ENCODE assay signal across 8 cellular contexts in the genomic region with DNA sequence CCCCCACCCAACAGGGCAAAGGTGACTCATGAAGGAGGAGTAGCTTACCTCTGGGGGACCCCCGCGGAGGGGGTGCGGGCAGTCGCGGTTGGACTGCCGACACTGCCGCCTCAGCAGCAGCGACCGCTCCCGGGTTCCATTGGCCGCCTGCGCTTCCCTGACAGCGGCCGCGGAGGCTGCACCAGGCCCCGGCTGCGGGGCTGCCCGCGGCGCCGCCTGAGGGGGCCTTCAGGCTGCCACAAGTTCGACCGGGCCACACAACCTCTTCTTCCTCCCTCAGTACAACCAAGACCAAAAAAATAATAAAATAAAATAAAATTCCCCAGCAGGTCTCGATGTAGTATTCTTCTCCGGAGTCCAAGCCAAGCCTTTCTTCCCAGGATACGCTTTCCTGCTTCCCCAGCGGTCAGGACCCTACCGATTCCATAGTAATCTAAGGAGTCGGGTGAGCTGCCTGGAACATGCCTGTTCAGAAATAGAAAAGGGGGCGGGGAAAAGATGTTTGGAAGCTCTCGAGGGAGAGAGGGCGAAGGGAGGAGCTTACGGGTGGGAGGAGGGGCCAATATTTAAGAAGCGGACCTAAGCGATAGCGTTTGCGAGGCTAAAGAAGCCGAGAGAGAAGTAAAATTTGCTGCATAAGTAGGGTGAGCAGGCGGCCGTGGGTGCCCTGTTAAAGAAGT. TPM values are rescaled to one million over a fixed set of nuclear protein-coding genes. Genes with fewer than 3 reads are reported as not detected.
DNase-seq lines count a peak whose midpoint lies in the region; ATAC-seq and TF ChIP-seq lines count a peak whose summit lies in the region.

A gene (minus strand): TSS at position 194 of the 680 bp plus-strand sequence. CDS start 10,935 bp downstream, outside the sequence.

- TF ChIP-seq EP300 in esophagus muscularis mucosa (IDR thresholded peaks at IDR 0.05), result no peak

- no peaks in the 10 kb centered on the region for H3K9me3 ChIP-seq in esophagus muscularis mucosa
- no peaks in the 10 kb centered on the region for H3K9me3 ChIP-seq in muscle layer of colon (ENCODE audit: low read length)

- peak within 1 kb of the TSS; percentile 85 for H3K9ac ChIP-seq in muscle layer of colon (ENCODE audit: low read length)

- peak; percentile 7 for TF ChIP-seq POLR2A in esophagus muscularis mucosa (IDR thresholded peaks at IDR 0.05; ENCODE audit: low read depth)

- ATAC-seq in GM21737 (IDR thresholded peaks at IDR 0.05; ENCODE audit: unreplicated experiment), result peak; percentile 74

- DNase-seq in DMS 273 treated with DMSO at 0.1 percent for 48 hours (lab: John Stamatoyannopoulos, UW) (peak; percentile 100), LHCN-M2 (ENCODE audit: low read depth) (peak; percentile 98), RPMI7951 (ENCODE audit: low read depth) (peak; percentile 97), activated T-helper 1 cell treated with Interleukin-2 at 50 U/mL for 16 hours (ENCODE audit: low read depth) (peak; percentile 74), esophagus muscularis mucosa (ENCODE audit: extremely low spot score) (peak; percentile 98)
- peak; percentile 61 to 73 for DNase-seq in stimulated activated CD8-positive, alpha-beta memory T cell treated with anti-CD3 and anti-CD28 coated beads, Interleukin-7, amount 100 ng/mL, for 1 hour (ENCODE audit: low read depth in 2 of 2)

- H3K27me3 ChIP-seq in esophagus muscularis mucosa, result no peaks in the 10 kb centered on the region
- H3K27me3 ChIP-seq in muscle layer of colon (ENCODE audit: control insufficient read depth in 1 of 2, insufficient read depth in 2 of 2, low read length in 2 of 2), result no peaks in the 10 kb centered on the region

- intact Hi-C loops in esophagus muscularis mucosa (cut with DNase I), result no loop called here

- H3K4me3 ChIP-seq in esophagus muscularis mucosa, result peak within 1 kb of the TSS; percentile 82 to 88 (median 85)
- H3K4me3 ChIP-seq in muscle layer of colon (ENCODE audit: low read depth in 1 of 2, low read length in 2 of 2), result peak within 1 kb of the TSS; percentile 64 to 90

- WGBS in esophagus muscularis mucosa, result under 1% methylated on average over 40 of the region's 40 CpGs

- H3K27ac ChIP-seq in esophagus muscularis mucosa (replicated peaks in 1 of 4) (peak within 1 kb of the TSS; percentile 87 to 93 (median 91)), muscle layer of colon (ENCODE audit: low read depth, low read length) (peak within 1 kb of the TSS; percentile 92)

- peaks cover 0 to 31% (median 26%) of the 10 kb centered on the region in 4 donors for H3K36me3 ChIP-seq in esophagus muscularis mucosa
- H3K36me3 ChIP-seq in muscle layer of colon (ENCODE audit: insufficient read depth, low read length), result peaks cover 17% of the 10 kb centered on the region

- H3K4me1 ChIP-seq in esophagus muscularis mucosa (peaks cover 28 to 50% (median 46%) of the 10 kb centered on the region in 4 donors), muscle layer of colon (ENCODE audit: insufficient read depth, low read length) (peaks cover 27% of the 10 kb centered on the region)

- peak in 1 of 3 experiments; percentile 12 for TF ChIP-seq CTCF in esophagus muscularis mucosa (IDR thresholded peaks at IDR 0.05)

RNA-seq across cellular contexts. Expression of the gene that starts here (rescaled TPM):
- total RNA-seq in LHCN-M2 (2014; rRNA removed) (45.6 and 60.0 TPM in 2 replicates), esophagus muscularis mucosa (10 to 100 TPM; 54.8 to 79.5 (median 68.9) TPM)
- polyA plus RNA-seq in LHCN-M2 (2012), result 41.1 TPM
- total RNA-seq in RPMI7951 (2014; rRNA removed; shearing (Covaris generic)), result 26.4 and 28.4 TPM in 2 replicates

Comparison
In these comparisons a context has a peak if more than half of its experiments do, and no peak if none do; other contexts are left out.
1. Peak in every context shown above with its lines: DNase-seq, ATAC-seq, H3K4me3 ChIP-seq and H3K27ac ChIP-seq.